Comparison of ENCODE assay signal across 1 cellular context in genomic region chr17:48690655-48691054, GRCh38.
TF ChIP-seq lines count a peak whose summit lies in the region.

No MANE protein-coding gene starts in this region.

TF ChIP-seq in HepG2, 621 proteins besides CTCF, POLR2A, EP300 and RAD21:
- TF ChIP-seq ZNF260 (CRISPR knock-in tag; IDR thresholded peaks at IDR 0.05; ENCODE audit: borderline replicate concordance, low read depth) = no peak
- TF ChIP-seq ZNF256 (CRISPR knock-in tag; conservative IDR thresholded peaks at IDR 0.05) = no peak
- TF ChIP-seq ZNF276 (CRISPR knock-in tag; IDR thresholded peaks at IDR 0.05; ENCODE audit: low read depth) = no peak
- peak; percentile 48; the same call in 1 of the 2 replicates for TF ChIP-seq RAD51 (IDR thresholded peaks at IDR 0.05; ENCODE audit: borderline replicate concordance)
- TF ChIP-seq MTERF4 (CRISPR knock-in tag; IDR thresholded peaks at IDR 0.05) = no peak
